19 cellular contexts compared by ENCODE assay signal in genomic region chr2:122414911-122415310, GRCh38.
A peak's percentile ranks its signal among the peaks of the same experiment; 100 is the strongest.
DNase-seq lines count a peak whose midpoint lies in the region; ATAC-seq and TF ChIP-seq lines count a peak whose summit lies in the region.
"Had no signal": no experiment of that assay in that cellular context is flagged by ENCODE, and none has a peak within 500 bp of the region (broad histone marks: within the 10 kb centered on the region; RNA-seq: fewer than 3 reads in every experiment).

No MANE protein-coding gene starts in this region.

- H3K27me3 Mint-ChIP-seq in activated T-cell treated with anti-CD3 and anti-CD28 coated beads, Interleukin-2, amount 50 U/mL, for 4 hours (ENCODE audit: low read depth): no peaks in the 10 kb centered on the region
- H3K27me3 Mint-ChIP-seq: activated naive CD8-positive, alpha-beta T cell treated with anti-CD3 and anti-CD28 coated beads, Interleukin-2, amount 50 U/mL, for 24 hours; dendritic cell treated with granulocyte-macrophage colony-stimulating factor and Interleukin-4, amounts not matched to agents 40 ng/mL and 50 ng/mL, for 4 days had no signal

- peaks cover 5% of the 10 kb centered on the region for H3K9me3 Mint-ChIP-seq in activated T-cell treated with anti-CD3 and anti-CD28 coated beads, Interleukin-2, amount 50 U/mL, for 4 hours

- no peaks in the 10 kb centered on the region for H3K4me1 ChIP-seq in left lung
- H3K4me1 ChIP-seq: tibial nerve had no signal

- intact Hi-C loops in left lung (cut with DNase I): no loop called here

- H3K4me3 Mint-ChIP-seq in activated T-cell treated with anti-CD3 and anti-CD28 coated beads, Interleukin-2, amount 50 U/mL, for 4 hours: no peak overlapping the region
- H3K4me3 Mint-ChIP-seq: activated naive CD8-positive, alpha-beta T cell treated with anti-CD3 and anti-CD28 coated beads, Interleukin-2, amount 50 U/mL, for 24 hours; dendritic cell treated with granulocyte-macrophage colony-stimulating factor and Interleukin-4, amounts not matched to agents 40 ng/mL and 50 ng/mL, for 4 days; nephron progenitor cell had no signal

- H3K9me3 ChIP-seq in left lung: peaks cover 0 to 2% of the 10 kb centered on the region in 2 donors

- DNase-seq in DMS53 treated with DMSO at 0.1 percent for 48 hours (lab: John Stamatoyannopoulos, UW; ENCODE audit: unreplicated experiment) (peak; percentile 40), NCI-H1105 treated with DMSO at 0.1 percent for 48 hours (lab: John Stamatoyannopoulos, UW) (peak; percentile 78), NCI-H748 treated with DMSO at 0.1 percent for 48 hours (lab: John Stamatoyannopoulos, UW) (peak; percentile 55), left lung (peak in 1 of 2 donors; percentile 42), middle frontal gyrus (ENCODE audit: extremely low spot score, low spot score) (no peak), ecto neural progenitor cell (ENCODE audit: low spot score) (no peak)
- DNase-seq in activated T-cell treated with anti-CD3 and anti-CD28 coated beads, Interleukin-2, amount 50 U/mL, for 4 hours: no peak
- DNase-seq: activated CD4-positive, alpha-beta T cell treated with anti-CD3 and anti-CD28 coated beads for 4 hours; activated effector memory CD4-positive, alpha-beta T cell treated with Interleukin-2 at 50 U/mL for 16 hours; activated naive CD8-positive, alpha-beta T cell treated with anti-CD3 and anti-CD28 coated beads, Interleukin-2, amount 50 U/mL, for 24 hours; AML-193; brain microvascular endothelial cell; KG1; NCI-H2171 treated with DMSO at 0.1 percent for 48 hours; nephron progenitor cell; stimulated activated naive CD4-positive, alpha-beta T cell had no signal

- no peaks in the 10 kb centered on the region for H3K36me3 ChIP-seq in left lung
- H3K36me3 ChIP-seq: brain microvascular endothelial cell, tibial nerve had no signal

- no peak overlapping the region for H3K4me3 ChIP-seq in left lung
- H3K4me3 ChIP-seq: tibial nerve had no signal

- no peaks in the 10 kb centered on the region for H3K27me3 ChIP-seq in left lung
- H3K27me3 ChIP-seq: brain microvascular endothelial cell, tibial nerve had no signal

- H3K4me1 Mint-ChIP-seq in activated T-cell treated with anti-CD3 and anti-CD28 coated beads, Interleukin-2, amount 50 U/mL, for 4 hours (ENCODE audit: low read depth): no peaks in the 10 kb centered on the region
- H3K4me1 Mint-ChIP-seq: activated naive CD8-positive, alpha-beta T cell treated with anti-CD3 and anti-CD28 coated beads, Interleukin-2, amount 50 U/mL, for 24 hours; nephron progenitor cell had no signal

- no peak for TF ChIP-seq CTCF in left lung (IDR thresholded peaks at IDR 0.05)

- no peaks in the 10 kb centered on the region for H3K36me3 Mint-ChIP-seq in activated T-cell treated with anti-CD3 and anti-CD28 coated beads, Interleukin-2, amount 50 U/mL, for 4 hours (ENCODE audit: insufficient read depth)

- peak; percentile 95 for ATAC-seq in left lung
- no peak for ATAC-seq in activated T-cell treated with anti-CD3 and anti-CD28 coated beads, Interleukin-2, amount 50 U/mL, for 4 hours
- ATAC-seq: activated naive CD8-positive, alpha-beta T cell treated with anti-CD3 and anti-CD28 coated beads, Interleukin-2, amount 50 U/mL, for 24 hours; Right ventricle myocardium inferior had no signal

- no peak overlapping the region for H3K27ac ChIP-seq in left lung
- H3K27ac ChIP-seq: brain microvascular endothelial cell, tibial nerve had no signal

Comparison
In these comparisons a context has a peak if more than half of its experiments do, and no peak if none do; other contexts are left out.
1. DNase-seq: peak in DMS53 treated with DMSO at 0.1 percent for 48 hours (single experiment), NCI-H1105 treated with DMSO at 0.1 percent for 48 hours (single experiment) and NCI-H748 treated with DMSO at 0.1 percent for 48 hours (single experiment); none in middle frontal gyrus (single experiment), activated T-cell treated with anti-CD3 and anti-CD28 coated beads, Interleukin-2, amount 50 U/mL, for 4 hours (single experiment) and ecto neural progenitor cell (single experiment).